ENCODE assay signal across 2 cellular contexts in genomic region chr1:110979154-110979553, GRCh38.
TF ChIP-seq lines count a peak whose summit lies in the region.

No MANE protein-coding gene starts in this region.

TF ChIP-seq in HepG2, 621 proteins besides CTCF, POLR2A, EP300 and RAD21 (continued from another document):
- TF ChIP-seq, protein P1, sequence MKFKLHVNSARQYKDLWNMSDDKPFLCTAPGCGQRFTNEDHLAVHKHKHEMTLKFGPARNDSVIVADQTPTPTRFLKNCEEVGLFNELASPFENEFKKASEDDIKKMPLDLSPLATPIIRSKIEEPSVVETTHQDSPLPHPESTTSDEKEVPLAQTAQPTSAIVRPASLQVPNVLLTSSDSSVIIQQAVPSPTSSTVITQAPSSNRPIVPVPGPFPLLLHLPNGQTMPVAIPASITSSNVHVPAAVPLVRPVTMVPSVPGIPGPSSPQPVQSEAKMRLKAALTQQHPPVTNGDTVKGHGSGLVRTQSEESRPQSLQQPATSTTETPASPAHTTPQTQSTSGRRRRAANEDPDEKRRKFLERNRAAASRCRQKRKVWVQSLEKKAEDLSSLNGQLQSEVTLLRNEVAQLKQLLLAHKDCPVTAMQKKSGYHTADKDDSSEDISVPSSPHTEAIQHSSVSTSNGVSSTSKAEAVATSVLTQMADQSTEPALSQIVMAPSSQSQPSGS (CRISPR knock-in tag; IDR thresholded peaks at IDR 0.05) = no peak
- TF ChIP-seq, protein P2, sequence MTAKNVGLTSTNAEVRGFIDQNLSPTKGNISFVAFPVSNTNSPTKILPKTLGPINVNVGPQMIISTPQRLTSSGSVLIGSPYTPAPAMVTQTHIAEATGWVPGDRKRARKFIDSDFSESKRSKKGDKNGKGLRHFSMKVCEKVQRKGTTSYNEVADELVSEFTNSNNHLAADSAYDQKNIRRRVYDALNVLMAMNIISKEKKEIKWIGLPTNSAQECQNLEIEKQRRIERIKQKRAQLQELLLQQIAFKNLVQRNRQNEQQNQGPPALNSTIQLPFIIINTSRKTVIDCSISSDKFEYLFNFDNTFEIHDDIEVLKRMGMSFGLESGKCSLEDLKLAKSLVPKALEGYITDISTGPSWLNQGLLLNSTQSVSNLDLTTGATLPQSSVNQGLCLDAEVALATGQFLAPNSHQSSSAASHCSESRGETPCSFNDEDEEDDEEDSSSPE (CRISPR knock-in tag; IDR thresholded peaks at IDR 0.05) = no peak
- TF ChIP-seq, protein P3, sequence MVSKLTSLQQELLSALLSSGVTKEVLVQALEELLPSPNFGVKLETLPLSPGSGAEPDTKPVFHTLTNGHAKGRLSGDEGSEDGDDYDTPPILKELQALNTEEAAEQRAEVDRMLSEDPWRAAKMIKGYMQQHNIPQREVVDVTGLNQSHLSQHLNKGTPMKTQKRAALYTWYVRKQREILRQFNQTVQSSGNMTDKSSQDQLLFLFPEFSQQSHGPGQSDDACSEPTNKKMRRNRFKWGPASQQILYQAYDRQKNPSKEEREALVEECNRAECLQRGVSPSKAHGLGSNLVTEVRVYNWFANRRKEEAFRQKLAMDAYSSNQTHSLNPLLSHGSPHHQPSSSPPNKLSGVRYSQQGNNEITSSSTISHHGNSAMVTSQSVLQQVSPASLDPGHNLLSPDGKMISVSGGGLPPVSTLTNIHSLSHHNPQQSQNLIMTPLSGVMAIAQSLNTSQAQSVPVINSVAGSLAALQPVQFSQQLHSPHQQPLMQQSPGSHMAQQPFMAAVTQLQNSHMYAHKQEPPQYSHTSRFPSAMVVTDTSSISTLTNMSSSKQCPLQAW (CRISPR knock-in tag; IDR thresholded peaks at IDR 0.05) = no peak
- TF ChIP-seq NFAT5 (CRISPR knock-in tag; IDR thresholded peaks at IDR 0.05) = no peak
- TF ChIP-seq ATF7 (IDR thresholded peaks at IDR 0.05) = peak; percentile 84
- no peak for TF ChIP-seq ATF7 (CRISPR knock-in tag; IDR thresholded peaks at IDR 0.05)
- TF ChIP-seq ZNF552 (CRISPR knock-in tag; IDR thresholded peaks at IDR 0.05; ENCODE audit: borderline replicate concordance) = no peak
- no peak for TF ChIP-seq ZNF296 (CRISPR knock-in tag; conservative IDR thresholded peaks at IDR 0.05)
- no peak for TF ChIP-seq ZNF121 (CRISPR knock-in tag; IDR thresholded peaks at IDR 0.05)
- no peak for TF ChIP-seq ZNF160 (CRISPR knock-in tag; IDR thresholded peaks at IDR 0.05)
- no peak for TF ChIP-seq ZNF891 (CRISPR knock-in tag; IDR thresholded peaks at IDR 0.05)
- TF ChIP-seq ZNF501 (CRISPR knock-in tag; IDR thresholded peaks at IDR 0.05) = no peak
- no peak for TF ChIP-seq ESRRA (CRISPR knock-in tag; IDR thresholded peaks at IDR 0.05; ENCODE audit: low read depth)
- no peak for TF ChIP-seq EZH2 (conservative IDR thresholded peaks at IDR 0.05; ENCODE audit: low read depth, low read length)
- TF ChIP-seq CREB1 (IDR thresholded peaks at IDR 0.05) = peak; percentile 83
- TF ChIP-seq CREB1 (CRISPR knock-in tag; IDR thresholded peaks at IDR 0.05) = no peak
- no peak for TF ChIP-seq NCOA2 (CRISPR knock-in tag; IDR thresholded peaks at IDR 0.05)
- TF ChIP-seq ZBTB21 (CRISPR knock-in tag; IDR thresholded peaks at IDR 0.05) = no peak

TF ChIP-seq in HEK293, 187 proteins besides CTCF, POLR2A, EP300 and RAD21:
- no peak for TF ChIP-seq ZNF830 (tag by site-specific recombination; IDR thresholded peaks at IDR 0.05; ENCODE audit: low read depth)
- TF ChIP-seq, protein P4, sequence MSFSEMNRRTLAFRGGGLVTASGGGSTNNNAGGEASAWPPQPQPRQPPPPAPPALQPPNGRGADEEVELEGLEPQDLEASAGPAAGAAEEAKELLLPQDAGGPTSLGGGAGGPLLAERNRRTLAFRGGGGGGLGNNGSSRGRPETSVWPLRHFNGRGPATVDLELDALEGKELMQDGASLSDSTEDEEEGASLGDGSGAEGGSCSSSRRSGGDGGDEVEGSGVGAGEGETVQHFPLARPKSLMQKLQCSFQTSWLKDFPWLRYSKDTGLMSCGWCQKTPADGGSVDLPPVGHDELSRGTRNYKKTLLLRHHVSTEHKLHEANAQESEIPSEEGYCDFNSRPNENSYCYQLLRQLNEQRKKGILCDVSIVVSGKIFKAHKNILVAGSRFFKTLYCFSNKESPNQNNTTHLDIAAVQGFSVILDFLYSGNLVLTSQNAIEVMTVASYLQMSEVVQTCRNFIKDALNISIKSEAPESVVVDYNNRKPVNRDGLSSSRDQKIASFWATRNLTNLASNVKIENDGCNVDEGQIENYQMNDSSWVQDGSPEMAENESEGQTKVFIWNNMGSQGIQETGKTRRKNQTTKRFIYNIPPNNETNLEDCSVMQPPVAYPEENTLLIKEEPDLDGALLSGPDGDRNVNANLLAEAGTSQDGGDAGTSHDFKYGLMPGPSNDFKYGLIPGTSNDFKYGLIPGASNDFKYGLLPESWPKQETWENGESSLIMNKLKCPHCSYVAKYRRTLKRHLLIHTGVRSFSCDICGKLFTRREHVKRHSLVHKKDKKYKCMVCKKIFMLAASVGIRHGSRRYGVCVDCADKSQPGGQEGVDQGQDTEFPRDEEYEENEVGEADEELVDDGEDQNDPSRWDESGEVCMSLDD (tag by site-specific recombination; IDR thresholded peaks at IDR 0.05) = no peak
- TF ChIP-seq, protein P1 (tag by site-specific recombination; IDR thresholded peaks at IDR 0.05; ENCODE audit: low read depth) = peak; percentile 74
